ENCODE assay signal across 8 cellular contexts in the genomic region with DNA sequence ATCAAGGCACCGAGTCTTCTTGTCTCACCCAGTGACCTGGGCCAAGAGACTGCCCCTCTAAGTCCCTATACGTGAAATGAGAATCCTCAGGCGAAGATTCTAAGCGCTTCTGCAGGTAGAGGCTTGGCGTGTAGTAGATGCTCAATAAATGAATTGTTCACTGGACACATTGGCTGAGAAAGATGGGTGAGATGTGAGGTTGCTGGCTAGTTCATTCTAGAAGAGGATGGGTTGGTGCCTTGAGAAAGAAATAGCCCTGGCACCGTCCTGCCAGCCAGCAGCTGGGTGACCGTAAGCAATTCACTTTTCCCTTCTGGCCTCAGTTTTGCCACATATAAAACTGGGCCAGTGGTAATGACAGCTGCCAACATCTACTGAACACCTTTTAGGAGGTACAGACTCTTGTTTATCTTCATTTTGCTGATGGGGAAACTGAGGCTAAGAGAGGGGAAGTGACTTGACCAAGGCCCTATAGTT. TPM values are rescaled to one million over a fixed set of nuclear protein-coding genes. Genes with fewer than 3 reads are reported as not detected.
DNase-seq lines count a peak whose midpoint lies in the region; ATAC-seq and TF ChIP-seq lines count a peak whose summit lies in the region.

No MANE protein-coding gene starts in this region.

- peaks cover 0 to 2% of the 10 kb centered on the region in 2 donors for H3K9me3 Mint-ChIP-seq in activated T-cell treated with anti-CD3 and anti-CD28 coated beads, Interleukin-2, amount 50 U/mL, for 72 hours
- no peaks in the 10 kb centered on the region for H3K9me3 Mint-ChIP-seq in activated T-helper 17 cell treated with anti-CD3 and anti-CD28 coated beads, Interleukin-2, amount 50 U/mL, for 72 hours

- H3K36me3 Mint-ChIP-seq in activated T-cell treated with anti-CD3 and anti-CD28 coated beads, Interleukin-2, amount 50 U/mL, for 72 hours (ENCODE audit: insufficient read depth in 2 of 2), result no peaks in the 10 kb centered on the region
- H3K36me3 Mint-ChIP-seq in activated T-helper 17 cell treated with anti-CD3 and anti-CD28 coated beads, Interleukin-2, amount 50 U/mL, for 72 hours (ENCODE audit: low read depth), result no peaks in the 10 kb centered on the region

- no peaks in the 10 kb centered on the region for H3K9me3 ChIP-seq in iPS-20b (ENCODE audit: insufficient read depth, low read depth, low read length)
- H3K9me3 ChIP-seq in thoracic aorta, result no peaks in the 10 kb centered on the region

- no peak overlapping the region for H3K27ac Mint-ChIP-seq in activated T-cell treated with anti-CD3 and anti-CD28 coated beads, Interleukin-2, amount 50 U/mL, for 72 hours
- H3K27ac Mint-ChIP-seq in activated T-helper 17 cell treated with anti-CD3 and anti-CD28 coated beads, Interleukin-2, amount 50 U/mL, for 72 hours, result peak overlapping the region; percentile 40

- H3K36me3 ChIP-seq in iPS-20b (ENCODE audit: insufficient read depth, low read depth, low read length) (peaks cover 3% of the 10 kb centered on the region; the same call in 1 of the 2 replicates), thoracic aorta (no peaks in the 10 kb centered on the region)

- peak overlapping the region; percentile 71; the same call in 1 of the 2 replicates for H3K4me3 ChIP-seq in iPS-20b (ENCODE audit: low read length)
- H3K4me3 ChIP-seq in thoracic aorta, result peak overlapping the region; percentile 81

- H3K27ac ChIP-seq in iPS-20b (ENCODE audit: low read length) (no peak overlapping the region), thoracic aorta (peak overlapping the region; percentile 85 to 92)

- DNase-seq in activated T-cell treated with anti-CD3 and anti-CD28 coated beads, Interleukin-2, amount 50 U/mL, for 72 hours, result no peak
- DNase-seq in activated T-cell treated with anti-CD3 and anti-CD28 coated beads for 4 hours (no peak), thoracic aorta (ENCODE audit: low spot score) (no peak), H4 (ENCODE audit: low spot score) (no peak), ecto neural progenitor cell (ENCODE audit: low spot score) (no peak), DMS153 (lab: John Stamatoyannopoulos, UW) (no peak)

- H3K27me3 Mint-ChIP-seq in activated T-cell treated with anti-CD3 and anti-CD28 coated beads, Interleukin-2, amount 50 U/mL, for 72 hours (ENCODE audit: low read depth), result no peaks in the 10 kb centered on the region
- H3K27me3 Mint-ChIP-seq in activated T-helper 17 cell treated with anti-CD3 and anti-CD28 coated beads, Interleukin-2, amount 50 U/mL, for 72 hours, result no peaks in the 10 kb centered on the region

- no peaks in the 10 kb centered on the region for H3K27me3 ChIP-seq in iPS-20b (ENCODE audit: insufficient read depth, low read length)
- H3K27me3 ChIP-seq in thoracic aorta (replicated peaks; ENCODE audit: insufficient read depth), result no peaks in the 10 kb centered on the region

- H3K4me1 ChIP-seq in iPS-20b (ENCODE audit: insufficient read depth, low read length) (peaks cover 9% of the 10 kb centered on the region), thoracic aorta (ENCODE audit: control insufficient read depth in 1 of 2, low read depth in 2 of 2) (peaks cover 25 to 58% of the 10 kb centered on the region in 2 donors)

- TF ChIP-seq CTCF in thoracic aorta (IDR thresholded peaks at IDR 0.05), result no peak

- H3K9ac ChIP-seq in iPS-20b (ENCODE audit: low read depth, low read length), result no peak overlapping the region

- peak overlapping the region; percentile 21 to 44 for H3K4me3 Mint-ChIP-seq in activated T-cell treated with anti-CD3 and anti-CD28 coated beads, Interleukin-2, amount 50 U/mL, for 72 hours
- H3K4me3 Mint-ChIP-seq in activated T-helper 17 cell treated with anti-CD3 and anti-CD28 coated beads, Interleukin-2, amount 50 U/mL, for 72 hours, result peak overlapping the region; percentile 46

- H3K4me1 Mint-ChIP-seq in activated T-cell treated with anti-CD3 and anti-CD28 coated beads, Interleukin-2, amount 50 U/mL, for 72 hours (ENCODE audit: low read depth), result peaks cover 21% of the 10 kb centered on the region
- H3K4me1 Mint-ChIP-seq in activated T-helper 17 cell treated with anti-CD3 and anti-CD28 coated beads, Interleukin-2, amount 50 U/mL, for 72 hours, result no peaks in the 10 kb centered on the region

- ATAC-seq in activated T-cell treated with anti-CD3 and anti-CD28 coated beads, Interleukin-2, amount 50 U/mL, for 72 hours (replicated peaks in 1 of 2), result no peak
- no peak for ATAC-seq in activated T-helper 17 cell treated with anti-CD3 and anti-CD28 coated beads, Interleukin-2, amount 50 U/mL, for 72 hours (replicated peaks)
- ATAC-seq in thoracic aorta (ENCODE audit: insufficient number of reproducible peaks, low FRiP score, low read depth), result no peak

RNA-seq across cellular contexts. Expression of a gene that starts 1.4 kb away (rescaled TPM):
- 1 to 10 TPM; 5.1 to 6.2 TPM for total RNA-seq in activated T-cell treated with anti-CD3 and anti-CD28 coated beads, Interleukin-2, amount 50 U/mL, for 72 hours
- 1 to 10 TPM; 5.1 to 6.4 TPM for total RNA-seq in activated T-helper 17 cell treated with anti-CD3 and anti-CD28 coated beads, Interleukin-2, amount 50 U/mL, for 72 hours
- total RNA-seq in thoracic aorta, result 10 to 100 TPM; 80.3 to 89.0 TPM
- 7.2 and 7.6 TPM in 2 replicates for total RNA-seq in H4 (2014; rRNA removed; shearing (Covaris generic))

RNA-seq across cellular contexts. Expression of a gene that starts 57.9 kb away (rescaled TPM):
- 10 to 100 TPM; 15.6 to 19.6 TPM for total RNA-seq in activated T-cell treated with anti-CD3 and anti-CD28 coated beads, Interleukin-2, amount 50 U/mL, for 72 hours
- 10 to 100 TPM; 10.5 to 14.0 TPM for total RNA-seq in activated T-helper 17 cell treated with anti-CD3 and anti-CD28 coated beads, Interleukin-2, amount 50 U/mL, for 72 hours
- total RNA-seq in thoracic aorta, result 10 to 100 TPM; 29.0 to 34.3 TPM
- total RNA-seq in H4 (2014; rRNA removed; shearing (Covaris generic)), result 14.5 and 18.8 TPM in 2 replicates
